ENCODE assay signal across 23 cellular contexts in the genomic region with DNA sequence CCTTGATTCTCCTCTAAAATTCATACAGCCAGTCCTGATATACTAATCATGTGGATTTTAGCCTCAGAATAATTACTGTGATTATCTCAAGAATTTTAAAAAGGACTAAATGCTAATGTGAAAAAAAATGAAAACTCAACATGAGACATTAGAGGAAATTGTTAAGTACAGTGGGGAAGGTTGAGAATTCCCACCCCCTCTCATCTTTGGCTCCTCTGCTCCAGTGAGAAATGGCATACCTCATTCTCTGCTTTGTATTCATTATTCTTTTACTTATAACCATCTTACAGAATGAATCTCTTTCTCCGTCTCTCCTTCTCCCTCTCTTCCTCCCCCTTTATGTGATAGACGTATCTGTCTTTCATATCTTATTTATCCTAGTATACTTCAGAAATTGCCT.
"Had no signal": no experiment of that assay in that cellular context is flagged by ENCODE, and none has a peak within 500 bp of the region (broad histone marks: within the 10 kb centered on the region; RNA-seq: fewer than 3 reads in every experiment).

No MANE protein-coding gene starts in this region.

- H3K4me3 ChIP-seq: adrenal gland, ascending aorta, colonic mucosa, dorsolateral prefrontal cortex, gastroesophageal sphincter, ovary, prostate gland, thyroid gland, upper lobe of right lung had no signal

- ATAC-seq: activated CD4-positive, CD25-positive, alpha-beta regulatory T cell treated with anti-CD3 and anti-CD28 coated beads, Interleukin-2, amount 50 U/mL, for 24 hours; activated CD8-positive, alpha-beta memory T cell treated with anti-CD3 and anti-CD28 coated beads, Interleukin-2, amount 10 ng/mL, durations not matched to agents 7 days and 5 days; activated CD8-positive, alpha-beta T cell treated with anti-CD3 and anti-CD28 coated beads for 36 hours; effector memory CD8-positive, alpha-beta T cell; gastroesophageal sphincter; left ventricle myocardium superior; natural killer cell treated with Interleukin-12 subunit alpha and Interleukin-12 subunit beta and Interleukin-15 and Interleukin-18, amount 100 ng/mL, for 72 hours; upper lobe of right lung had no signal

- H3K36me3 ChIP-seq: adrenal gland, ascending aorta, colonic mucosa, gastroesophageal sphincter, ovary, prostate gland, thyroid gland, upper lobe of right lung had no signal

- H3K27me3 ChIP-seq: adrenal gland, ascending aorta, colonic mucosa, dorsolateral prefrontal cortex, gastroesophageal sphincter, ovary, thyroid gland had no signal

- H3K4me1 Mint-ChIP-seq: activated CD4-positive, alpha-beta T cell treated with anti-CD3 and anti-CD28 coated beads, Interleukin-2, amount 10 ng/mL, durations not matched to agents 24 days and 14 days; activated CD8-positive, alpha-beta memory T cell treated with anti-CD3 and anti-CD28 coated beads, Interleukin-2, amount 10 ng/mL, durations not matched to agents 7 days and 5 days had no signal

- H3K27me3 Mint-ChIP-seq: activated CD4-positive, alpha-beta T cell treated with anti-CD3 and anti-CD28 coated beads, Interleukin-2, amount 10 ng/mL, durations not matched to agents 24 days and 14 days; activated CD8-positive, alpha-beta memory T cell treated with anti-CD3 and anti-CD28 coated beads, Interleukin-2, amount 10 ng/mL, durations not matched to agents 7 days and 5 days; activated naive CD8-positive, alpha-beta T cell; effector memory CD8-positive, alpha-beta T cell; stimulated activated naive CD8-positive, alpha-beta T cell treated with anti-CD3 and anti-CD28 coated beads, Interleukin-15, Interleukin-2, amounts not matched to agents 100 ng/mL and 50 ng/mL, for 24 hours had no signal

- H3K4me1 ChIP-seq: adrenal gland, colonic mucosa, gastroesophageal sphincter, prostate gland, thyroid gland, upper lobe of right lung had no signal

- H3K36me3 Mint-ChIP-seq: activated CD8-positive, alpha-beta memory T cell treated with anti-CD3 and anti-CD28 coated beads, Interleukin-2, amount 10 ng/mL, durations not matched to agents 7 days and 5 days; activated naive CD8-positive, alpha-beta T cell; natural killer cell treated with Interleukin-12 subunit alpha and Interleukin-12 subunit beta and Interleukin-15 and Interleukin-18, amount 100 ng/mL, for 72 hours had no signal

- H3K27ac Mint-ChIP-seq: activated CD4-positive, alpha-beta T cell treated with anti-CD3 and anti-CD28 coated beads, Interleukin-2, amount 10 ng/mL, durations not matched to agents 24 days and 14 days; activated CD8-positive, alpha-beta memory T cell treated with anti-CD3 and anti-CD28 coated beads, Interleukin-2, amount 10 ng/mL, durations not matched to agents 7 days and 5 days; activated CD8-positive, alpha-beta T cell treated with anti-CD3 and anti-CD28 coated beads for 36 hours; activated naive CD8-positive, alpha-beta T cell; effector memory CD8-positive, alpha-beta T cell; natural killer cell treated with Interleukin-12 subunit alpha and Interleukin-12 subunit beta and Interleukin-15 and Interleukin-18, amount 100 ng/mL, for 72 hours; stimulated activated naive CD8-positive, alpha-beta T cell treated with anti-CD3 and anti-CD28 coated beads, Interleukin-15, Interleukin-2, amounts not matched to agents 100 ng/mL and 50 ng/mL, for 24 hours had no signal

- H3K9me3 Mint-ChIP-seq: activated CD4-positive, alpha-beta T cell treated with anti-CD3 and anti-CD28 coated beads, Interleukin-2, amount 10 ng/mL, durations not matched to agents 24 days and 14 days; activated CD8-positive, alpha-beta T cell treated with anti-CD3 and anti-CD28 coated beads for 36 hours; natural killer cell treated with Interleukin-12 subunit alpha and Interleukin-12 subunit beta and Interleukin-15 and Interleukin-18, amount 100 ng/mL, for 72 hours; stimulated activated naive CD8-positive, alpha-beta T cell treated with anti-CD3 and anti-CD28 coated beads, Interleukin-15, Interleukin-2, amounts not matched to agents 100 ng/mL and 50 ng/mL, for 24 hours had no signal

- H3K27ac ChIP-seq: adrenal gland, ascending aorta, colonic mucosa, dorsolateral prefrontal cortex, gastroesophageal sphincter, ovary, prostate gland, thyroid gland, upper lobe of right lung, VCaP had no signal

- DNase-seq: activated CD4-positive, alpha-beta T cell treated with anti-CD3 and anti-CD28 coated beads, Interleukin-2, amount 10 ng/mL, durations not matched to agents 24 days and 14 days; activated CD8-positive, alpha-beta memory T cell treated with anti-CD3 and anti-CD28 coated beads, Interleukin-2, amount 10 ng/mL, durations not matched to agents 7 days and 5 days; activated CD8-positive, alpha-beta T cell treated with anti-CD3 and anti-CD28 coated beads for 36 hours; adrenal gland; colonic mucosa; dorsolateral prefrontal cortex; effector memory CD8-positive, alpha-beta T cell; head of caudate nucleus; left ventricle myocardium superior; midbrain; ovary; stimulated activated CD4-positive, alpha-beta T cell treated with anti-CD3 and anti-CD28 coated beads, Interleukin-1b, Interleukin-23, amount 100 ng/mL, for 48 hours; substantia nigra; thyroid gland; upper lobe of right lung had no signal

- H3K4me3 Mint-ChIP-seq: activated CD4-positive, alpha-beta T cell treated with anti-CD3 and anti-CD28 coated beads, Interleukin-2, amount 10 ng/mL, durations not matched to agents 24 days and 14 days; activated CD8-positive, alpha-beta memory T cell treated with anti-CD3 and anti-CD28 coated beads, Interleukin-2, amount 10 ng/mL, durations not matched to agents 7 days and 5 days; activated CD8-positive, alpha-beta T cell treated with anti-CD3 and anti-CD28 coated beads for 36 hours; activated naive CD8-positive, alpha-beta T cell; effector memory CD8-positive, alpha-beta T cell; natural killer cell treated with Interleukin-12 subunit alpha and Interleukin-12 subunit beta and Interleukin-15 and Interleukin-18, amount 100 ng/mL, for 72 hours; stimulated activated naive CD8-positive, alpha-beta T cell treated with anti-CD3 and anti-CD28 coated beads, Interleukin-15, Interleukin-2, amounts not matched to agents 100 ng/mL and 50 ng/mL, for 24 hours had no signal

- H3K9me3 ChIP-seq: adrenal gland, ascending aorta, colonic mucosa, gastroesophageal sphincter, ovary, prostate gland, thyroid gland, upper lobe of right lung had no signal
